ENCODE assay signal across 8 cellular contexts in genomic region chrX:79366556-79366887, GRCh38. TPM values are rescaled to one million over a fixed set of nuclear protein-coding genes. Genes with fewer than 3 reads are reported as not detected.
DNase-seq lines count a peak whose midpoint lies in the region; TF ChIP-seq lines count a peak whose summit lies in the region.

No MANE protein-coding gene starts in this region.

- H3K27me3 ChIP-seq in iPS-20b (ENCODE audit: insufficient read depth, low read length) (no peaks in the 10 kb centered on the region), tibial artery (no peaks in the 10 kb centered on the region)

- CTCF ChIA-PET in activated naive CD4-positive, alpha-beta T cell treated with anti-CD3 and anti-CD28 coated beads for 36 hours (lab: Charles Lee): interaction anchor here (1.5 kb wide), 1 partner anchor 43 kb away, joined by 4 read pairs; no protein-coding TSS in a partner anchor

- peak overlapping the region; percentile 93 for H3K27ac Mint-ChIP-seq in activated naive CD4-positive, alpha-beta T cell treated with anti-CD3 and anti-CD28 coated beads for 36 hours

- intact Hi-C loops in activated naive CD4-positive, alpha-beta T cell treated with anti-CD3 and anti-CD28 coated beads for 36 hours (cut with micrococcal nuclease): loop anchor here (2.0 to 10.0 kb wide), 12 partner anchors 30 to 1452 kb away; partner anchors contain the start of genes ATP7A and P2RY10
- intact Hi-C loops in tibial artery (cut with DNase I; ENCODE audit: low total_unique reads): no loop called here

- H3K36me3 Mint-ChIP-seq in activated naive CD4-positive, alpha-beta T cell treated with anti-CD3 and anti-CD28 coated beads for 36 hours (ENCODE audit: low read depth): peaks cover 25% of the 10 kb centered on the region

- peaks cover 41% of the 10 kb centered on the region for H3K4me1 Mint-ChIP-seq in activated naive CD4-positive, alpha-beta T cell treated with anti-CD3 and anti-CD28 coated beads for 36 hours (ENCODE audit: low read depth)

- H3K27me3 Mint-ChIP-seq in activated naive CD4-positive, alpha-beta T cell treated with anti-CD3 and anti-CD28 coated beads for 36 hours (ENCODE audit: low read depth): no peaks in the 10 kb centered on the region

- H3K36me3 ChIP-seq in iPS-20b (ENCODE audit: insufficient read depth, low read depth, low read length): no peaks in the 10 kb centered on the region
- H3K36me3 ChIP-seq in tibial artery: no peaks in the 10 kb centered on the region

- H3K4me1 ChIP-seq in iPS-20b (ENCODE audit: insufficient read depth, low read length): peaks cover 13% of the 10 kb centered on the region
- H3K4me1 ChIP-seq in tibial artery: no peaks in the 10 kb centered on the region

- peak overlapping the region; percentile 78 for H3K4me3 ChIP-seq in iPS-20b (ENCODE audit: low read length)
- H3K4me3 ChIP-seq in tibial artery: peak overlapping the region; percentile 43 to 50

- TF ChIP-seq CTCF in VCaP (conservative IDR thresholded peaks at IDR 0.05): no peak
- TF ChIP-seq CTCF in tibial artery (IDR thresholded peaks at IDR 0.05): no peak

- H3K9me3 Mint-ChIP-seq in activated naive CD4-positive, alpha-beta T cell treated with anti-CD3 and anti-CD28 coated beads for 36 hours: no peaks in the 10 kb centered on the region

- no peak for DNase-seq in activated naive CD4-positive, alpha-beta T cell treated with anti-CD3 and anti-CD28 coated beads for 36 hours
- no peak for DNase-seq in activated naive CD4-positive, alpha-beta T cell treated with Interleukin-2 at 50 U/mL for 16 hours
- no peak for DNase-seq in tibial artery
- no peak for DNase-seq in Kasumi-1 (lab: John Stamatoyannopoulos, UW)
- DNase-seq in NK-92 treated with Interleukin-12 subunit alpha and Interleukin-12 subunit beta, amount 100 ng/mL, for 24 hours (lab: John Stamatoyannopoulos, UW): no peak
- no peak for DNase-seq in MV-4-11 (lab: John Stamatoyannopoulos, UW)

- H3K9me3 ChIP-seq in iPS-20b (ENCODE audit: insufficient read depth, low read depth, low read length): no peaks in the 10 kb centered on the region
- no peaks in the 10 kb centered on the region for H3K9me3 ChIP-seq in tibial artery

- H3K27ac ChIP-seq in VCaP: peak overlapping the region; percentile 85
- H3K27ac ChIP-seq in iPS-20b (ENCODE audit: low read length): no peak overlapping the region
- H3K27ac ChIP-seq in tibial artery: peak overlapping the region in 1 of 2 donors; percentile 22

- peak overlapping the region; percentile 59; the same call in 1 of the 2 replicates for H3K9ac ChIP-seq in iPS-20b (ENCODE audit: low read depth, low read length)

- H3K4me3 Mint-ChIP-seq in activated naive CD4-positive, alpha-beta T cell treated with anti-CD3 and anti-CD28 coated beads for 36 hours: peak overlapping the region; percentile 86

RNA-seq across cellular contexts. Expression of gene ITM2A, which starts 0.6 kb away (rescaled TPM):
- 100 to 1,000 TPM in 1 of 2 experiments, 10 to 100 TPM in 1; 99.5 to 116 TPM for total RNA-seq in activated naive CD4-positive, alpha-beta T cell treated with anti-CD3 and anti-CD28 coated beads for 36 hours
